In genomic region chr17:73600103-73600871, GRCh38 we compare ENCODE assay signal across 20 cellular contexts. TPM values are rescaled to one million over a fixed set of nuclear protein-coding genes. Genes with fewer than 3 reads are reported as not detected.
A peak's percentile ranks its signal among the peaks of the same experiment; 100 is the strongest.
DNase-seq lines count a peak whose midpoint lies in the region; ATAC-seq, FAIRE-seq and TF ChIP-seq lines count a peak whose summit lies in the region.
"Had no signal": no experiment of that assay in that cellular context is flagged by ENCODE, and none has a peak within 500 bp of the region (broad histone marks: within the 10 kb centered on the region; RNA-seq: fewer than 3 reads in every experiment).

No MANE protein-coding gene starts in this region.

- H3K18ac ChIP-seq in H1 (ENCODE audit: extremely low read depth, low read length) (no peak overlapping the region; the same call in 1 of the 2 replicates), neuronal stem cell (ENCODE audit: low read length) (peak overlapping the region; percentile 67)

- no peak overlapping the region for H2BK15ac ChIP-seq in H1 (ENCODE audit: low read length)
- H2BK15ac ChIP-seq in neuronal stem cell (ENCODE audit: low read length): no peak overlapping the region

- no peak overlapping the region for H2BK20ac ChIP-seq in H1 (ENCODE audit: low read length)

- CTCF ChIA-PET in H1 (lab: Charles Lee; ENCODE audit: partially characterized antibody): interaction anchor here (0.6 to 3.9 kb wide), 15 partner anchors 10 to 603 kb away, joined by 3 to 16 read pairs (median 3); no protein-coding TSS in a partner anchor

- H3K9me2 ChIP-seq in GM23248 (ENCODE audit: insufficient read depth): no peaks in the 10 kb centered on the region

- TF ChIP-seq POLR2A in H1 (IDR thresholded peaks at IDR 0.05; ENCODE audit: control extremely low read depth in 1 of 2, low read depth in 2 of 2, low read length in 2 of 2): no peak
- TF ChIP-seq POLR2A in testis (IDR thresholded peaks at IDR 0.05): no peak

- H3K4ac ChIP-seq in H1 (replicated peaks; ENCODE audit: insufficient read length, low read depth, low read length) (no peak overlapping the region), neuronal stem cell (ENCODE audit: low read length) (no peak overlapping the region)

- intact Hi-C loops in testis (cut with DNase I; ENCODE audit: low total_unique reads): no loop called here

- WGBS in GM23248 (ENCODE audit: low coverage in 1 of 2, low lambda C conversion rate in 2 of 2, missing lambda C conversion rate in 2 of 2), 2 experiments: 8 to 9% methylated on average over 16 of the region's 16 CpGs
- 94% methylated on average over 12 of the region's 16 CpGs; no CpG with 5 or more reads in 1 of the 2 experiments for WGBS in H1 (ENCODE audit: extremely low coverage in 1 of 2, insufficient coverage in 1 of 2, insufficient read length in 1 of 2, insufficient replicate concordance in 2 of 2, low coverage in 1 of 2, low lambda C conversion rate in 2 of 2, missing lambda C conversion rate in 1 of 2), 2 experiments
- no CpG with 5 or more reads among the region's 16 CpGs for WGBS in neuronal stem cell (ENCODE audit: extremely low coverage in 2 of 2, insufficient read length in 2 of 2, insufficient replicate concordance in 1 of 2), 2 donors
- WGBS in testis, 2 donors: 42 to 62% methylated on average over 7 to 16 of the region's 16 CpGs

- H3K9me3 ChIP-seq in GM23248 (ENCODE audit: low read depth) (no peaks in the 10 kb centered on the region), H1 (ENCODE audit: insufficient read depth in 2 of 2, low read depth in 1 of 2, low read length in 1 of 2) (no peaks in the 10 kb centered on the region), neuronal stem cell (replicated peaks in 1 of 2; ENCODE audit: control insufficient read depth in 2 of 2, insufficient read depth in 1 of 2, low read depth in 1 of 2, low read length in 2 of 2) (peaks cover 0 to 28% of the 10 kb centered on the region in 2 donors), testis (no peaks in the 10 kb centered on the region)
- H3K9me3 ChIP-seq: Peyer's patch, suprapubic skin had no signal

- H4K5ac ChIP-seq in H1 (ENCODE audit: insufficient read length, low read depth, low read length): no peak overlapping the region

- no peak for TF ChIP-seq CTCF in H1 (IDR thresholded peaks at IDR 0.05; ENCODE audit: control extremely low read depth in 1 of 3, insufficient read depth in 1 of 3, low read depth in 1 of 3, low read length in 3 of 3)
- no peak for TF ChIP-seq CTCF in testis (IDR thresholded peaks at IDR 0.05)

- H3K79me1 ChIP-seq in H1 (ENCODE audit: low read depth, low read length): no peaks in the 10 kb centered on the region
- peaks cover 27% of the 10 kb centered on the region for H3K79me1 ChIP-seq in neuronal stem cell (ENCODE audit: low read depth, low read length)

- peak overlapping the region; percentile 28; the same call in 1 of the 2 replicates for H4K8ac ChIP-seq in H1 (ENCODE audit: extremely low read depth, insufficient read depth, low read length)
- H4K8ac ChIP-seq in neuronal stem cell (ENCODE audit: low read depth, low read length): no peak overlapping the region

- ATAC-seq in GM18517 (IDR thresholded peaks at IDR 0.05; ENCODE audit: unreplicated experiment) (no peak), HG02870 (IDR thresholded peaks at IDR 0.05; ENCODE audit: unreplicated experiment) (no peak)

- H3K56ac ChIP-seq in H1 (replicated peaks; ENCODE audit: insufficient read length, low read depth, low read length): no peak overlapping the region

- H3K4me1 ChIP-seq in GM23248 (ENCODE audit: insufficient read depth): no peaks in the 10 kb centered on the region
- H3K4me1 ChIP-seq in H1 (replicated peaks in 1 of 4; ENCODE audit: control insufficient read depth in 3 of 4, insufficient read depth in 4 of 4, low read length in 3 of 4): peaks cover 0 to 4% (median 2%) of the 10 kb centered on the region in 4 experiments; a peak in 5 of 7 replicates
- H3K4me1 ChIP-seq in neuronal stem cell (ENCODE audit: control insufficient read depth in 2 of 2, insufficient read depth in 1 of 2, low read depth in 1 of 2, low read length in 2 of 2): peaks cover 9 to 11% of the 10 kb centered on the region in 2 donors
- H3K4me1 ChIP-seq in testis: no peaks in the 10 kb centered on the region

- FAIRE-seq in H1 (lab: Jason Lieb, UNC): no peak
- FAIRE-seq: colon had no signal

- H3K4me2 ChIP-seq in GM23248 (ENCODE audit: unreplicated experiment) (no peak overlapping the region), H1 (ENCODE audit: insufficient read depth in 1 of 2, low read depth in 2 of 2, low read length in 2 of 2) (no peak overlapping the region), neuronal stem cell (ENCODE audit: insufficient read depth, low read length, poor library complexity, severe bottlenecking) (no peak overlapping the region)

- in situ Hi-C loops in GM23248 (cut with MboI): no loop called here

- H3K23me2 ChIP-seq in H1 (ENCODE audit: low read depth, low read length): no peaks in the 10 kb centered on the region

- H3K14ac ChIP-seq in H1 (ENCODE audit: insufficient read length) (no peak overlapping the region), neuronal stem cell (ENCODE audit: low read length) (no peak overlapping the region)

- H3K9ac ChIP-seq in GM23248: no peak overlapping the region
- H3K9ac ChIP-seq in H1 (replicated peaks in 1 of 4; ENCODE audit: extremely low read depth in 1 of 4, low read depth in 3 of 4, low read length in 3 of 4): no peak overlapping the region
- no peak overlapping the region for H3K9ac ChIP-seq in neuronal stem cell (ENCODE audit: low read depth, low read length, poor library complexity)

- H2BK12ac ChIP-seq in H1 (ENCODE audit: low read depth, low read length): no peak overlapping the region
- no peak overlapping the region for H2BK12ac ChIP-seq in neuronal stem cell (ENCODE audit: low read length)

- H3F3A ChIP-seq in GM23248 (ENCODE audit: insufficient read depth): no peaks in the 10 kb centered on the region

- no peak overlapping the region for H2AK5ac ChIP-seq in H1 (ENCODE audit: low read depth, low read length)
- H2AK5ac ChIP-seq in neuronal stem cell (ENCODE audit: low read depth, low read length): peak overlapping the region; percentile 3

- POLR2A ChIA-PET in H1 (lab: Charles Lee; ENCODE audit: partially characterized antibody): interaction anchor here (0.9 kb wide), 1 partner anchor 13 kb away, joined by 4 read pairs; no protein-coding TSS in a partner anchor

- H3K27me3 ChIP-seq in GM23248 (replicated peaks; ENCODE audit: insufficient read depth) (no peaks in the 10 kb centered on the region), H1 (replicated peaks in 1 of 4; ENCODE audit: control insufficient read depth in 3 of 4, extremely low read depth in 1 of 4, insufficient read depth in 3 of 4, low read length in 3 of 4) (no peaks in the 10 kb centered on the region), neuronal stem cell (ENCODE audit: control insufficient read depth in 3 of 3, insufficient read depth in 3 of 3, low read depth in 1 of 3, low read length in 3 of 3) (no peaks in the 10 kb centered on the region), testis (no peaks in the 10 kb centered on the region)
- H3K27me3 ChIP-seq: BLaER1 treated with 17β-estradiol and CSF1 and Interleukin-3, amounts not matched to agents 10 nM and 100 nM; Peyer's patch had no signal

- no peak overlapping the region for H2BK120ac ChIP-seq in H1 (replicated peaks; ENCODE audit: low read depth, low read length)
- no peak overlapping the region for H2BK120ac ChIP-seq in neuronal stem cell (ENCODE audit: low read depth, low read length)

- TF ChIP-seq RAD21 in H1 (IDR thresholded peaks at IDR 0.05 in 1 of 2, conservative IDR thresholded peaks at IDR 0.05 in 1 of 2; ENCODE audit: low read depth in 2 of 2, low read length in 2 of 2): no peak

- no peak overlapping the region for H3K4me3 ChIP-seq in GM23248
- no peak overlapping the region for H3K4me3 ChIP-seq in H1 (ENCODE audit: extremely low read depth in 1 of 4, insufficient read depth in 2 of 4, low read depth in 3 of 4, low read length in 4 of 4)
- no peak overlapping the region for H3K4me3 ChIP-seq in neuronal stem cell (ENCODE audit: low read length in 2 of 2)
- no peak overlapping the region for H3K4me3 ChIP-seq in testis
- H3K4me3 ChIP-seq: BLaER1 treated with 17β-estradiol and CSF1 and Interleukin-3, amounts not matched to agents 10 nM and 100 nM; Peyer's patch; suprapubic skin had no signal

- H3K79me2 ChIP-seq in GM23248 (ENCODE audit: insufficient read depth) (no peaks in the 10 kb centered on the region), H1 (ENCODE audit: control insufficient read depth in 1 of 2, insufficient read depth in 2 of 2, low read length in 2 of 2) (no peaks in the 10 kb centered on the region)

- no peak for TF ChIP-seq EP300 in H1 (IDR thresholded peaks at IDR 0.05; ENCODE audit: borderline replicate concordance in 1 of 2, low read depth in 2 of 2, low read length in 2 of 2)

- H3K36me3 ChIP-seq in GM23248 (ENCODE audit: low read depth): no peaks in the 10 kb centered on the region
- no peaks in the 10 kb centered on the region for H3K36me3 ChIP-seq in H1 (ENCODE audit: control insufficient read depth in 2 of 4, insufficient read depth in 4 of 4, low read length in 3 of 4)
- peaks cover 3% of the 10 kb centered on the region in 2 donors for H3K36me3 ChIP-seq in neuronal stem cell (replicated peaks in 1 of 2; ENCODE audit: control insufficient read depth in 2 of 2, insufficient read depth in 2 of 2, low read length in 2 of 2)
- H3K36me3 ChIP-seq in testis (ENCODE audit: low read depth, missing control alignments): no peaks in the 10 kb centered on the region
- H3K36me3 ChIP-seq: Peyer's patch, suprapubic skin had no signal

- H3K27ac ChIP-seq in GM23248 (no peak overlapping the region), H1 (ENCODE audit: low read depth, low read length) (no peak overlapping the region), neuronal stem cell (replicated peaks; ENCODE audit: low read length) (no peak overlapping the region), testis (no peak overlapping the region)
- H3K27ac ChIP-seq: BLaER1 treated with 17β-estradiol and CSF1 and Interleukin-3, amounts not matched to agents 10 nM and 100 nM; Peyer's patch; suprapubic skin; VCaP had no signal

- DNase-seq in AG20443 (ENCODE audit: low spot score): peak; percentile 79
- peak; percentile 53 for DNase-seq in GM23248
- no peak for DNase-seq in H1 (ENCODE audit: low read depth in 1 of 2, low spot score in 2 of 2)
- no peak for DNase-seq in neuronal stem cell (ENCODE audit: low spot score)
- DNase-seq in DMS153 (lab: John Stamatoyannopoulos, UW): no peak
- DNase-seq in testis: no peak
- DNase-seq: activated CD8-positive, alpha-beta memory T cell treated with anti-CD3 and anti-CD28 coated beads for 24 hours; activated gamma-delta T cell; amygdala; immature natural killer cell; NCI-H2029; NCI-H524 treated with DMSO at 0.1 percent for 48 hours; Peyer's patch; retina had no signal

- H4K91ac ChIP-seq in H1 (replicated peaks; ENCODE audit: insufficient read length, low read length) (peak overlapping the region; percentile 31), neuronal stem cell (ENCODE audit: low read depth, low read length, poor library complexity) (no peak overlapping the region)

- H2BK5ac ChIP-seq in H1 (ENCODE audit: low read depth, low read length) (peak overlapping the region; percentile 52), neuronal stem cell (ENCODE audit: low read length) (peak overlapping the region; percentile 26)

- H4K20me1 ChIP-seq in GM23248 (ENCODE audit: insufficient read depth) (no peaks in the 10 kb centered on the region), H1 (replicated peaks in 1 of 2; ENCODE audit: control insufficient read depth in 1 of 2, insufficient read depth in 2 of 2, low read length in 2 of 2) (peaks cover 0 to 2% of the 10 kb centered on the region in 2 experiments)
- H4K20me1 ChIP-seq: BLaER1 treated with 17β-estradiol and CSF1 and Interleukin-3, amounts not matched to agents 10 nM and 100 nM had no signal

- no peak overlapping the region for H2AFZ ChIP-seq in GM23248
- H2AFZ ChIP-seq in H1 (ENCODE audit: low read length): no peak overlapping the region
- no peak overlapping the region for H2AFZ ChIP-seq in neuronal stem cell (ENCODE audit: low read length)

- H3K23ac ChIP-seq in H1 (ENCODE audit: insufficient read length): no peak overlapping the region
- H3K23ac ChIP-seq in neuronal stem cell (ENCODE audit: low read depth, low read length, poor library complexity): peak overlapping the region; percentile 75

RNA-seq across cellular contexts. Expression of gene SDK2, which starts 44.0 kb away (rescaled TPM):
- under 0.01 TPM in 1 of 2 replicates, not detected in the other for total RNA-seq in GM23248 (2014; rRNA removed; shearing (Covaris generic))
- polyA plus RNA-seq in GM23248 (2016; fragmentation: Nextera tagmentation; extraction: Ambion mirVana) (0.03 TPM in 1 of 2 replicates, not detected in the other), H1 (2011; rRNA removed) (4.1 and 5.9 TPM in 2 replicates), testis (ENCODE audit: insufficient read depth, low read depth, low replicate concordance) (55.4 TPM)
- total RNA-seq in H1 (2021; fragmentation: NEBNext Ultra II Directional; extraction: Animal tissue kit (Norgen Biotek cat#: 25700)): 3.6 and 3.9 TPM in 2 replicates
- 2.3 TPM for polyA plus RNA-seq in H1 (2011; cell fraction: cytosol; rRNA removed)
- polyA plus RNA-seq in H1 (2011; cell fraction: nucleus; rRNA removed): 7.3 TPM
- 5.5 to 10.2 TPM (median 7.5 TPM) in 4 replicates for polyA plus RNA-seq in H1 (2012, experiment 1 of 2)
- 3.6 TPM for polyA plus RNA-seq in H1 (2012, experiment 2 of 2)
- 2.6 TPM for polyA plus RNA-seq in H1 (2013, experiment 1 of 2)
- polyA plus RNA-seq in H1 (2013, experiment 2 of 2): 2.0 TPM
- 6.8 and 8.4 TPM in 2 replicates for polyA minus RNA-seq in H1 (2011; rRNA and poly(A)+ RNA removed)
- 10.9 TPM for polyA minus RNA-seq in H1 (2011; cell fraction: cytosol; rRNA and poly(A)+ RNA removed)
- polyA minus RNA-seq in H1 (2011; cell fraction: nucleus; rRNA and poly(A)+ RNA removed): 13.8 TPM
- 31.6 TPM for polyA plus RNA-seq in neuronal stem cell (2013, experiment 1 of 2)
- 34.6 TPM for polyA plus RNA-seq in neuronal stem cell (2013, experiment 2 of 2)
- total RNA-seq in testis: 10 to 100 TPM; 36.9 to 63.4 TPM
- polyA plus RNA-seq: immature natural killer cell had no signal

Comparison
In these comparisons a context has a peak if more than half of its experiments do, and no peak if none do; other contexts are left out.
1. DNase-seq: peak in AG20443 (single experiment) and GM23248 (single experiment); none in H1 (0 of 2), neuronal stem cell (single experiment), DMS153 (single experiment) and testis (single experiment).